25 cellular contexts compared by ENCODE assay signal in the genomic region with DNA sequence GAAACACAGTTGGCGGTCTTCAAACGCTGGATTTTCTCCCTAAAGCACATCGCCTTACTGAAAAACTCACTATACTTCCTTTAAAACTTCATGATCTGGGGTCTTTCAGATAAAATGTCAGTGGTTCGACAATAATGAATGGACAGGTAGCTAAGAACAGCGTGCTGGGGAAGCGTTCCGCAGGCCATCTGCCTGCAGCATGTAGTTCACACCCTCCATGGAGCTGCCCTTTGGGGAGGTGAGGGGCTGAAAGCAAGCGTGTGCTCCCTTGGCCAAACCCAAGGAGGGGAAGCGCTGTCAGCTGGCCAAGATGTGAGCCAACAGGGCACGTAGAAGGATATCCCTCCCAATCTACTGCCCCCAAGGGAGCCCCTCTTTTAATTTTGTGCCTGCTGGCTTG. TPM values are rescaled to one million over a fixed set of nuclear protein-coding genes. Genes with fewer than 3 reads are reported as not detected.
DNase-seq lines count a peak whose midpoint lies in the region; ATAC-seq, FAIRE-seq and TF ChIP-seq lines count a peak whose summit lies in the region.
"Had no signal": no experiment of that assay in that cellular context is flagged by ENCODE, and none has a peak within 500 bp of the region (broad histone marks: within the 10 kb centered on the region; RNA-seq: fewer than 3 reads in every experiment).

No MANE protein-coding gene starts in this region.

- H3K4me1 ChIP-seq in left ventricle myocardium inferior (peaks cover 82% of the 10 kb centered on the region), GM23338 (ENCODE audit: insufficient read depth) (peaks cover 28% of the 10 kb centered on the region), H1 (replicated peaks in 1 of 4; ENCODE audit: control insufficient read depth in 3 of 4, insufficient read depth in 4 of 4, low read length in 3 of 4) (peaks cover 3 to 13% (median 5%) of the 10 kb centered on the region in 4 experiments), neural progenitor cell (no peaks in the 10 kb centered on the region)

- H3K36me3 Mint-ChIP-seq in GM23338 (ENCODE audit: low read depth) (no peaks in the 10 kb centered on the region), neural progenitor cell (no peaks in the 10 kb centered on the region)
- H3K36me3 Mint-ChIP-seq: CD8-positive, alpha-beta T cell had no signal

- no peaks in the 10 kb centered on the region for H3K27me3 ChIP-seq in left ventricle myocardium inferior (ENCODE audit: low read depth)
- H3K27me3 ChIP-seq in GM23338 (ENCODE audit: insufficient read depth): no peaks in the 10 kb centered on the region
- H3K27me3 ChIP-seq in H1 (replicated peaks in 1 of 4; ENCODE audit: control insufficient read depth in 3 of 4, extremely low read depth in 1 of 4, insufficient read depth in 3 of 4, low read length in 3 of 4): no peaks in the 10 kb centered on the region
- no peaks in the 10 kb centered on the region for H3K27me3 ChIP-seq in neural progenitor cell

- no peak overlapping the region for H2BK20ac ChIP-seq in H1 (ENCODE audit: low read length)

- in situ Hi-C loops in G401 (cut with HindIII; ENCODE audit: low sequenced_read_pairs): no loop called here

- H3K4me3 Mint-ChIP-seq in GM23338 (no peak overlapping the region), neural progenitor cell (no peak overlapping the region)
- H3K4me3 Mint-ChIP-seq: CD8-positive, alpha-beta T cell; HFFc6 had no signal

- H2AFZ ChIP-seq in GM23338: peak overlapping the region; percentile 56; the same call in 1 of the 2 replicates
- 0 out of 2 replicates have a peak overlapping the region, but pooled peaks have one; percentile 10 for H2AFZ ChIP-seq in H1 (ENCODE audit: low read length)
- no peak overlapping the region for H2AFZ ChIP-seq in neural progenitor cell (replicated peaks)
- H2AFZ ChIP-seq: GM23248 had no signal

- H4K5ac ChIP-seq in H1 (ENCODE audit: insufficient read length, low read depth, low read length): no peak overlapping the region

- H3K79me2 ChIP-seq in GM23338 (replicated peaks; ENCODE audit: insufficient read depth): no peaks in the 10 kb centered on the region
- no peaks in the 10 kb centered on the region for H3K79me2 ChIP-seq in H1 (ENCODE audit: control insufficient read depth in 1 of 2, insufficient read depth in 2 of 2, low read length in 2 of 2)
- H3K79me2 ChIP-seq in neural progenitor cell (ENCODE audit: low read depth): no peaks in the 10 kb centered on the region

- H3K27ac ChIP-seq in left ventricle myocardium inferior (replicated peaks) (peak overlapping the region; percentile 89), GM23338 (ENCODE audit: low read depth) (no peak overlapping the region), H1 (ENCODE audit: low read depth, low read length) (no peak overlapping the region), neural progenitor cell (no peak overlapping the region)
- H3K27ac ChIP-seq: 22Rv1, A549, GM23248 had no signal

- no peak overlapping the region for H3K14ac ChIP-seq in H1 (ENCODE audit: insufficient read length)

- no peak overlapping the region for H4K8ac ChIP-seq in H1 (ENCODE audit: extremely low read depth, insufficient read depth, low read length)

- H3K27ac Mint-ChIP-seq in GM23338: no peak overlapping the region
- peak overlapping the region; percentile 62 for H3K27ac Mint-ChIP-seq in neural progenitor cell
- H3K27ac Mint-ChIP-seq: CD8-positive, alpha-beta T cell; HFFc6 had no signal

- DNase-seq in left ventricle myocardium inferior (no peak), Right ventricle myocardium inferior (ENCODE audit: missing footprints) (no peak), GM23338 (ENCODE audit: low spot score) (no peak), H1 (ENCODE audit: low read depth in 1 of 2, low spot score in 2 of 2) (no peak), neural progenitor cell (ENCODE audit: low spot score) (no peak), T-helper 9 cell (no peak), OCI-M2 (lab: John Stamatoyannopoulos, UW; ENCODE audit: unreplicated experiment) (no peak), G401 (ENCODE audit: low spot score) (no peak)
- DNase-seq: AML-193; Calu3; CD8-positive, alpha-beta T cell; DMS53; DND-41; EL; GM23248; H7; HFFc6; IMR-90 had no signal

- no peak for TF ChIP-seq POLR2A in H1 (IDR thresholded peaks at IDR 0.05; ENCODE audit: control extremely low read depth in 1 of 2, low read depth in 2 of 2, low read length in 2 of 2)

- H3K36me3 ChIP-seq in left ventricle myocardium inferior: no peaks in the 10 kb centered on the region
- no peaks in the 10 kb centered on the region for H3K36me3 ChIP-seq in GM23338 (ENCODE audit: insufficient read depth)
- no peaks in the 10 kb centered on the region for H3K36me3 ChIP-seq in H1 (ENCODE audit: control insufficient read depth in 2 of 4, insufficient read depth in 4 of 4, low read length in 3 of 4)
- no peaks in the 10 kb centered on the region for H3K36me3 ChIP-seq in neural progenitor cell

- 0 out of 2 replicates have a peak, but pooled peaks cover 4% of the 10 kb centered on the region for H3F3A ChIP-seq in GM23338 (replicated peaks; ENCODE audit: low read depth)
- H3F3A ChIP-seq in neural progenitor cell (ENCODE audit: low read depth): no peaks in the 10 kb centered on the region

- H3K4me1 Mint-ChIP-seq in GM23338: peaks cover 58% of the 10 kb centered on the region
- peaks cover 14% of the 10 kb centered on the region for H3K4me1 Mint-ChIP-seq in neural progenitor cell

- no peak overlapping the region for H2BK15ac ChIP-seq in H1 (ENCODE audit: low read length)

- no peak overlapping the region for H3K23ac ChIP-seq in H1 (ENCODE audit: insufficient read length)

- H3K27me3 Mint-ChIP-seq in GM23338 (ENCODE audit: insufficient read depth, low read depth, poor library complexity) (no peaks in the 10 kb centered on the region), neural progenitor cell (ENCODE audit: insufficient read depth, low read depth) (no peaks in the 10 kb centered on the region)

- H3K9ac ChIP-seq in H1 (replicated peaks in 1 of 4; ENCODE audit: extremely low read depth in 1 of 4, low read depth in 3 of 4, low read length in 3 of 4): no peak overlapping the region
- no peak overlapping the region for H3K9ac ChIP-seq in neural progenitor cell
- H3K9ac ChIP-seq: GM23248 had no signal

- H3K4me2 ChIP-seq in GM23338 (no peak overlapping the region), H1 (ENCODE audit: insufficient read depth in 1 of 2, low read depth in 2 of 2, low read length in 2 of 2) (no peak overlapping the region), neural progenitor cell (no peak overlapping the region)
- H3K4me2 ChIP-seq: A549 had no signal

- FAIRE-seq in H1 (lab: Jason Lieb, UNC): no peak
- FAIRE-seq: A549, G401.6, GM12891, GM19239, HTR-8/SVneo had no signal

- no peak overlapping the region for H3K4me3 ChIP-seq in left ventricle myocardium inferior
- H3K4me3 ChIP-seq in GM23338: no peak overlapping the region
- no peak overlapping the region for H3K4me3 ChIP-seq in H1 (ENCODE audit: extremely low read depth in 1 of 4, insufficient read depth in 2 of 4, low read depth in 3 of 4, low read length in 4 of 4)
- no peak overlapping the region for H3K4me3 ChIP-seq in neural progenitor cell
- H3K4me3 ChIP-seq: A549, GM23248 had no signal

- H2BK12ac ChIP-seq in H1 (ENCODE audit: low read depth, low read length): peak overlapping the region; percentile 39; the same call in 1 of the 2 replicates

- CTCF ChIA-PET in H1 (lab: Charles Lee; ENCODE audit: partially characterized antibody): no interaction called here

- H4K20me1 ChIP-seq in GM23338 (replicated peaks; ENCODE audit: insufficient read depth) (no peaks in the 10 kb centered on the region), H1 (replicated peaks in 1 of 2; ENCODE audit: control insufficient read depth in 1 of 2, insufficient read depth in 2 of 2, low read length in 2 of 2) (no peaks in the 10 kb centered on the region), neural progenitor cell (ENCODE audit: low read depth) (no peaks in the 10 kb centered on the region)

- 90% methylated on average over 10 of the region's 10 CpGs; no CpG with 5 or more reads in 1 of the 2 experiments for WGBS in H1 (ENCODE audit: extremely low coverage in 1 of 2, insufficient coverage in 1 of 2, insufficient read length in 1 of 2, insufficient replicate concordance in 2 of 2, low coverage in 1 of 2, low lambda C conversion rate in 2 of 2, missing lambda C conversion rate in 1 of 2), 2 experiments

- intact Hi-C loops in left ventricle myocardium inferior (cut with micrococcal nuclease): no loop called here
- intact Hi-C loops in Right ventricle myocardium inferior (cut with DNase I): no loop called here

- no peak overlapping the region for H4K91ac ChIP-seq in H1 (replicated peaks; ENCODE audit: insufficient read length, low read length)

- H3K18ac ChIP-seq in H1 (ENCODE audit: extremely low read depth, low read length): no peak overlapping the region

- POLR2A ChIA-PET in H1 (lab: Charles Lee; ENCODE audit: partially characterized antibody): no interaction called here

- no peaks in the 10 kb centered on the region for H3K79me1 ChIP-seq in H1 (ENCODE audit: low read depth, low read length)

- H3K9me2 ChIP-seq in GM23338 (ENCODE audit: insufficient read depth): no peaks in the 10 kb centered on the region

- TF ChIP-seq CTCF in left ventricle myocardium inferior (IDR thresholded peaks at IDR 0.05; ENCODE audit: borderline replicate concordance) (no peak), GM23338 (conservative IDR thresholded peaks at IDR 0.05; ENCODE audit: low read depth in 2 of 2) (no peak), H1 (IDR thresholded peaks at IDR 0.05; ENCODE audit: control extremely low read depth in 1 of 3, insufficient read depth in 1 of 3, low read depth in 1 of 3, low read length in 3 of 3) (no peak), neural progenitor cell (IDR thresholded peaks at IDR 0.05) (no peak)

- no peak overlapping the region for H2BK120ac ChIP-seq in H1 (replicated peaks; ENCODE audit: low read depth, low read length)

- H2BK5ac ChIP-seq in H1 (ENCODE audit: low read depth, low read length): no peak overlapping the region

- no peaks in the 10 kb centered on the region for H3K23me2 ChIP-seq in H1 (ENCODE audit: low read depth, low read length)

- no peak overlapping the region for H3K56ac ChIP-seq in H1 (replicated peaks; ENCODE audit: insufficient read length, low read depth, low read length)

- H3K9me3 ChIP-seq in left ventricle myocardium inferior (replicated peaks) (no peaks in the 10 kb centered on the region), H1 (ENCODE audit: insufficient read depth in 2 of 2, low read depth in 1 of 2, low read length in 1 of 2) (no peaks in the 10 kb centered on the region), neural progenitor cell (ENCODE audit: low read depth) (no peaks in the 10 kb centered on the region)
- H3K9me3 ChIP-seq: A549 had no signal

- TF ChIP-seq EP300 in H1 (IDR thresholded peaks at IDR 0.05; ENCODE audit: borderline replicate concordance in 1 of 2, low read depth in 2 of 2, low read length in 2 of 2): no peak

- no peaks in the 10 kb centered on the region for H3K9me3 Mint-ChIP-seq in GM23338
- H3K9me3 Mint-ChIP-seq in neural progenitor cell: no peaks in the 10 kb centered on the region
- H3K9me3 Mint-ChIP-seq: CD8-positive, alpha-beta T cell; HFFc6 had no signal

- no peak overlapping the region for H3K4ac ChIP-seq in H1 (replicated peaks; ENCODE audit: insufficient read length, low read depth, low read length)

- ATAC-seq in Right ventricle myocardium inferior: no peak
- no peak for ATAC-seq in GM23338
- ATAC-seq: A549; CD8-positive, alpha-beta T cell; HCT116 had no signal

- TF ChIP-seq RAD21 in H1 (IDR thresholded peaks at IDR 0.05 in 1 of 2, conservative IDR thresholded peaks at IDR 0.05 in 1 of 2; ENCODE audit: low read depth in 2 of 2, low read length in 2 of 2): no peak

- H2AK5ac ChIP-seq in H1 (ENCODE audit: low read depth, low read length): no peak overlapping the region

RNA-seq across cellular contexts. Expression of a gene that starts 20.8 kb away (rescaled TPM):
- total RNA-seq in left ventricle myocardium inferior: 1.2 TPM
- 2.0 TPM for total RNA-seq in Right ventricle myocardium inferior
- 0.12 and 0.17 TPM in 2 replicates for total RNA-seq in GM23338 (2014; rRNA removed; shearing (Covaris generic))
- polyA plus RNA-seq in GM23338 (2016; fragmentation: Nextera tagmentation; extraction: Ambion mirVana): 0.03 TPM in 2 replicates
- total RNA-seq in H1 (2021; fragmentation: NEBNext Ultra II Directional; extraction: Animal tissue kit (Norgen Biotek cat#: 25700)): 0.13 and 0.17 TPM in 2 replicates
- 0.11 TPM in 2 replicates for polyA plus RNA-seq in H1 (2011; rRNA removed)
- 0.13 TPM for polyA plus RNA-seq in H1 (2011; cell fraction: cytosol; rRNA removed)
- polyA plus RNA-seq in H1 (2011; cell fraction: nucleus; rRNA removed): 0.11 TPM
- polyA plus RNA-seq in H1 (2012, experiment 1 of 2): 0.09 to 0.17 TPM (median 0.11 TPM) in 4 replicates
- polyA plus RNA-seq in H1 (2012, experiment 2 of 2): not detected
- 0.14 TPM for polyA plus RNA-seq in H1 (2013, experiment 1 of 2)
- polyA plus RNA-seq in H1 (2013, experiment 2 of 2): 0.11 TPM
- 0.06 and 0.20 TPM in 2 replicates for polyA minus RNA-seq in H1 (2011; rRNA and poly(A)+ RNA removed)
- polyA minus RNA-seq in H1 (2011; cell fraction: cytosol; rRNA and poly(A)+ RNA removed): not detected
- polyA minus RNA-seq in H1 (2011; cell fraction: nucleus; rRNA and poly(A)+ RNA removed): 0.10 TPM
- total RNA-seq in neural progenitor cell (ENCODE audit: low replicate concordance): 0.25 TPM in 1 of 2 replicates, not detected in the other
- total RNA-seq in G401 (2014; rRNA removed; shearing (Covaris generic)): 0.31 and 0.64 TPM in 2 replicates

RNA-seq across cellular contexts. Expression of a gene that starts 35.3 kb away (rescaled TPM):
- total RNA-seq in left ventricle myocardium inferior (39.4 TPM), Right ventricle myocardium inferior (40.8 TPM), neural progenitor cell (ENCODE audit: low replicate concordance) (25.3 and 34.5 TPM in 2 replicates)
- 50.4 and 66.0 TPM in 2 replicates for total RNA-seq in GM23338 (2014; rRNA removed; shearing (Covaris generic))
- polyA plus RNA-seq in GM23338 (2016; fragmentation: Nextera tagmentation; extraction: Ambion mirVana) (27.6 and 34.8 TPM in 2 replicates), H1 (2011; rRNA removed) (38.2 and 42.2 TPM in 2 replicates)
- total RNA-seq in H1 (2021; fragmentation: NEBNext Ultra II Directional; extraction: Animal tissue kit (Norgen Biotek cat#: 25700)): 39.2 TPM in 2 replicates
- polyA plus RNA-seq in H1 (2011; cell fraction: cytosol; rRNA removed): 47.3 TPM
- 39.8 TPM for polyA plus RNA-seq in H1 (2011; cell fraction: nucleus; rRNA removed)
- 31.7 to 35.4 TPM (median 33.2 TPM) in 4 replicates for polyA plus RNA-seq in H1 (2012, experiment 1 of 2)
- 31.8 TPM for polyA plus RNA-seq in H1 (2012, experiment 2 of 2)
- polyA plus RNA-seq in H1 (2013, experiment 1 of 2): 22.5 TPM
- 22.7 TPM for polyA plus RNA-seq in H1 (2013, experiment 2 of 2)
- 21.8 and 30.5 TPM in 2 replicates for polyA minus RNA-seq in H1 (2011; rRNA and poly(A)+ RNA removed)
- 16.9 TPM for polyA minus RNA-seq in H1 (2011; cell fraction: cytosol; rRNA and poly(A)+ RNA removed)
- polyA minus RNA-seq in H1 (2011; cell fraction: nucleus; rRNA and poly(A)+ RNA removed): 23.3 TPM
- total RNA-seq in G401 (2014; rRNA removed; shearing (Covaris generic)): 91.8 and 100 TPM in 2 replicates
